In genomic region chr19:5394907-5395505, GRCh38 we compare ENCODE assay signal across 26 cellular contexts. TPM values are rescaled to one million over a fixed set of nuclear protein-coding genes. Genes with fewer than 3 reads are reported as not detected.
DNase-seq lines count a peak whose midpoint lies in the region; TF ChIP-seq lines count a peak whose summit lies in the region.
"Had no signal": no experiment of that assay in that cellular context is flagged by ENCODE, and none has a peak within 500 bp of the region (broad histone marks: within the 10 kb centered on the region; RNA-seq: fewer than 3 reads in every experiment).

No MANE protein-coding gene starts in this region.

- H3K36me3 Mint-ChIP-seq in endothelial cell (ENCODE audit: low read depth, unreplicated experiment) (no peaks in the 10 kb centered on the region), neural progenitor cell (no peaks in the 10 kb centered on the region)
- H3K36me3 Mint-ChIP-seq: immature natural killer cell had no signal

- peaks cover 14% of the 10 kb centered on the region for H3K27me3 Mint-ChIP-seq in endothelial cell (ENCODE audit: unreplicated experiment)
- peaks cover 7% of the 10 kb centered on the region for H3K27me3 Mint-ChIP-seq in neural progenitor cell (ENCODE audit: insufficient read depth, low read depth)

- H3K79me2 ChIP-seq in neural progenitor cell (ENCODE audit: low read depth) = no peaks in the 10 kb centered on the region

- H3K27me3 ChIP-seq in neural progenitor cell = no peaks in the 10 kb centered on the region

- H3K4me3 ChIP-seq in neural progenitor cell = no peak overlapping the region
- H3K4me3 ChIP-seq: body of pancreas, GM12878, stomach, thyroid gland, uterus had no signal

- H3K27ac Mint-ChIP-seq in endothelial cell (ENCODE audit: unreplicated experiment) = no peak overlapping the region
- H3K27ac Mint-ChIP-seq in neural progenitor cell = no peak overlapping the region
- H3K27ac Mint-ChIP-seq: activated CD4-positive, alpha-beta memory T cell treated with anti-CD3 and anti-CD28 coated beads, Interleukin-2, amount 10 ng/mL, durations not matched to agents 7 days and 5 days; immature natural killer cell; progenitor cell of endocrine pancreas had no signal

- H3F3A ChIP-seq in neural progenitor cell (ENCODE audit: low read depth) = peaks cover 63% of the 10 kb centered on the region

- no peaks in the 10 kb centered on the region for H4K20me1 ChIP-seq in neural progenitor cell (ENCODE audit: low read depth)

- H3K4me3 Mint-ChIP-seq in endothelial cell (ENCODE audit: unreplicated experiment) = no peak overlapping the region
- H3K4me3 Mint-ChIP-seq in neural progenitor cell = peak overlapping the region; percentile 57
- H3K4me3 Mint-ChIP-seq: activated CD4-positive, alpha-beta memory T cell treated with anti-CD3 and anti-CD28 coated beads, Interleukin-2, amount 10 ng/mL, durations not matched to agents 7 days and 5 days; central memory CD8-positive, alpha-beta T cell; immature natural killer cell had no signal

- no peaks in the 10 kb centered on the region for H3K36me3 ChIP-seq in neural progenitor cell
- H3K36me3 ChIP-seq: stomach, thyroid gland, uterus had no signal

- no peaks in the 10 kb centered on the region for H3K9me3 ChIP-seq in neural progenitor cell (ENCODE audit: low read depth)
- H3K9me3 ChIP-seq: body of pancreas, thyroid gland, uterus had no signal

- no peaks in the 10 kb centered on the region for H3K9me3 Mint-ChIP-seq in endothelial cell (ENCODE audit: unreplicated experiment)
- no peaks in the 10 kb centered on the region for H3K9me3 Mint-ChIP-seq in neural progenitor cell
- H3K9me3 Mint-ChIP-seq: activated CD4-positive, alpha-beta memory T cell treated with anti-CD3 and anti-CD28 coated beads, Interleukin-2, amount 10 ng/mL, durations not matched to agents 7 days and 5 days; immature natural killer cell had no signal

- H3K4me1 Mint-ChIP-seq in endothelial cell (ENCODE audit: unreplicated experiment) = peaks cover 39% of the 10 kb centered on the region
- peaks cover 74% of the 10 kb centered on the region for H3K4me1 Mint-ChIP-seq in neural progenitor cell
- H3K4me1 Mint-ChIP-seq: activated CD4-positive, alpha-beta memory T cell treated with anti-CD3 and anti-CD28 coated beads, Interleukin-2, amount 10 ng/mL, durations not matched to agents 7 days and 5 days; central memory CD8-positive, alpha-beta T cell; immature natural killer cell had no signal

- peak; percentile 30 for DNase-seq in NCI-H146 (lab: John Stamatoyannopoulos, UW)
- no peak for DNase-seq in NCI-H146 treated with DMSO at 0.1 percent for 48 hours (lab: John Stamatoyannopoulos, UW; ENCODE audit: unreplicated experiment)
- DNase-seq in NCI-H2171 treated with DMSO at 0.1 percent for 48 hours (lab: John Stamatoyannopoulos, UW) = peak; percentile 57
- DNase-seq in endothelial cell (ENCODE audit: low spot score) = peak; percentile 24
- peak; percentile 90 for DNase-seq in neural progenitor cell (ENCODE audit: low spot score)
- no peak for DNase-seq in activated T-cell treated with anti-CD3 and anti-CD28 coated beads, Interleukin-2, amount 50 U/mL, for 1 hour
- no peak for DNase-seq in HT-29 (ENCODE audit: low spot score)
- DNase-seq in hippocampal formation (lab: John Stamatoyannopoulos, UW) = no peak
- DNase-seq: activated CD4-positive, alpha-beta memory T cell treated with anti-CD3 and anti-CD28 coated beads, Interleukin-2, amount 10 ng/mL, durations not matched to agents 7 days and 5 days; activated CD8-positive, alpha-beta memory T cell treated with anti-CD3 and anti-CD28 coated beads, Interleukin-2, amount 50 U/mL, for 48 hours; activated naive CD4-positive, alpha-beta T cell treated with anti-CD3 and anti-CD28 coated beads, Interleukin-2, amount 50 U/mL, for 16 hours; body of pancreas; Calu3; dermis blood vessel endothelial cell; foreskin melanocyte; immature natural killer cell; Kasumi-1; left colon; NCI-H1436 treated with DMSO at 0.1 percent for 48 hours; stomach; SW 1271; thyroid gland; uterus had no signal

- no peak overlapping the region for H3K27ac ChIP-seq in neural progenitor cell
- H3K27ac ChIP-seq: body of pancreas, stomach, thyroid gland, uterus had no signal

- H3K4me1 ChIP-seq in neural progenitor cell = peaks cover 61% of the 10 kb centered on the region
- H3K4me1 ChIP-seq: body of pancreas, thyroid gland, uterus had no signal

- TF ChIP-seq CTCF in endothelial cell (IDR thresholded peaks at IDR 0.05; ENCODE audit: unreplicated experiment) (no peak), neural progenitor cell (IDR thresholded peaks at IDR 0.05) (no peak)

- H2AFZ ChIP-seq in neural progenitor cell (replicated peaks) = no peak overlapping the region

- H3K4me2 ChIP-seq in neural progenitor cell = peak overlapping the region; percentile 68

- no peak overlapping the region for H3K9ac ChIP-seq in neural progenitor cell

RNA-seq across cellular contexts. Expression of gene PTPRS, which starts 54.4 kb away (rescaled TPM):
- total RNA-seq in endothelial cell (ENCODE audit: unreplicated experiment) = 93.7 TPM
- total RNA-seq in neural progenitor cell (ENCODE audit: low replicate concordance) = 167 and 403 TPM in 2 replicates
- total RNA-seq in HT-29 (2014; rRNA removed; shearing (Covaris generic)) = 0.03 and 0.08 TPM in 2 replicates
- total RNA-seq: activated CD4-positive, alpha-beta memory T cell treated with anti-CD3 and anti-CD28 coated beads, Interleukin-2, amount 10 ng/mL, durations not matched to agents 7 days and 5 days had no signal

Comparison
In these comparisons a context has a peak if more than half of its experiments do, and no peak if none do; other contexts are left out.
1. DNase-seq: peak in NCI-H146 (single experiment), NCI-H2171 treated with DMSO at 0.1 percent for 48 hours (single experiment), endothelial cell (single experiment) and neural progenitor cell (single experiment); none in NCI-H146 treated with DMSO at 0.1 percent for 48 hours (single experiment), activated T-cell treated with anti-CD3 and anti-CD28 coated beads, Interleukin-2, amount 50 U/mL, for 1 hour (single experiment), HT-29 (single experiment) and hippocampal formation (0 of 2).
2. RNA of gene PTPRS, which starts 54.4 kb away (total RNA-seq): 167 to 403 TPM in neural progenitor cell and 93.7 TPM in endothelial cell (single experiment); 0.03 to 0.08 TPM in HT-29; every median in the first group is over 10 times any median in the second.